34 cellular contexts compared by ENCODE assay signal in genomic region chr13:109372666-109373065, GRCh38.
"Had no signal": no experiment of that assay in that cellular context is flagged by ENCODE, and none has a peak within 500 bp of the region (broad histone marks: within the 10 kb centered on the region; RNA-seq: fewer than 3 reads in every experiment).

No MANE protein-coding gene starts in this region.

- DNase-seq: activated B cell treated with CpG ODN at 0.5 μM for 24 hours; activated CD4-positive, alpha-beta memory T cell treated with anti-CD3 and anti-CD28 coated beads for 36 hours; activated CD4-positive, alpha-beta T cell treated with anti-CD3 and anti-CD28 coated beads for 4 hours; activated CD4-positive, alpha-beta T cell treated with anti-CD3 and anti-CD28 coated beads, Interleukin-2, amount 10 ng/mL, durations not matched to agents 24 days and 14 days; activated CD4-positive, alpha-beta T cell treated with anti-CD3 and anti-CD28 coated beads, Interleukin-2, amount 50 U/mL, for 1 hour; activated CD4-positive, alpha-beta T cell treated with anti-CD3 and anti-CD28 coated beads, Interleukin-2, amount 50 U/mL, for 4 hours; activated CD4-positive, CD25-positive, alpha-beta regulatory T cell treated with anti-CD3 and anti-CD28 coated beads, Interleukin-2, amount 50 U/mL, for 72 hours; activated CD8-positive, alpha-beta memory T cell treated with anti-CD3 and anti-CD28 coated beads, Interleukin-2, amount 50 U/mL, for 4 hours; activated CD8-positive, alpha-beta T cell treated with anti-CD3 and anti-CD28 coated beads for 36 hours; activated effector memory CD4-positive, alpha-beta T cell treated with Interleukin-2 at 50 U/mL for 16 hours; activated gamma-delta T cell; activated naive CD4-positive, alpha-beta T cell treated with anti-CD3 and anti-CD28 coated beads, Interleukin-2, amount 10 ng/mL, durations not matched to agents 7 days and 5 days; activated naive CD4-positive, alpha-beta T cell treated with Interleukin-2 at 50 U/mL for 16 hours; activated naive CD8-positive, alpha-beta T cell treated with anti-CD3 and anti-CD28 coated beads, Interleukin-2, amount 10 ng/mL, durations not matched to agents 7 days and 5 days; activated naive CD8-positive, alpha-beta T cell treated with anti-CD3 and anti-CD28 coated beads, Interleukin-2, amount 50 U/mL, for 24 hours; activated T-cell treated with anti-CD3 and anti-CD28 coated beads for 4 hours; activated T-cell treated with anti-CD3 and anti-CD28 coated beads, Interleukin-2, amount 50 U/mL, for 24 hours; activated T-cell treated with anti-CD3 and anti-CD28 coated beads, Interleukin-2, amount 50 U/mL, for 48 hours; amygdala; anterior cingulate cortex; caudate nucleus; cerebellar nuclear complex; T-helper 2 cell; T-helper 9 cell had no signal

- H3K9me3 ChIP-seq: ascending aorta had no signal

- H3K4me1 Mint-ChIP-seq: activated B cell treated with CpG ODN at 0.5 μM for 24 hours; activated CD4-positive, alpha-beta T cell treated with anti-CD3 and anti-CD28 coated beads, Interleukin-2, amount 10 ng/mL, durations not matched to agents 24 days and 14 days; activated naive CD4-positive, alpha-beta T cell treated with anti-CD3 and anti-CD28 coated beads, Interleukin-2, amount 10 ng/mL, durations not matched to agents 7 days and 5 days; activated naive CD4-positive, alpha-beta T cell treated with anti-CD3 and anti-CD28 coated beads, Interleukin-2, amount 50 U/mL, for 24 hours; activated naive CD8-positive, alpha-beta T cell treated with anti-CD3 and anti-CD28 coated beads, Interleukin-2, amount 10 ng/mL, durations not matched to agents 7 days and 5 days; activated naive CD8-positive, alpha-beta T cell treated with anti-CD3 and anti-CD28 coated beads, Interleukin-2, amount 50 U/mL, for 24 hours; central memory CD8-positive, alpha-beta T cell had no signal

- H3K36me3 Mint-ChIP-seq: activated CD4-positive, alpha-beta memory T cell treated with anti-CD3 and anti-CD28 coated beads for 36 hours; activated naive CD4-positive, alpha-beta T cell treated with anti-CD3 and anti-CD28 coated beads, Interleukin-2, amount 10 ng/mL, durations not matched to agents 7 days and 5 days; activated naive CD4-positive, alpha-beta T cell treated with anti-CD3 and anti-CD28 coated beads, Interleukin-2, amount 50 U/mL, for 24 hours; activated naive CD8-positive, alpha-beta T cell; activated naive CD8-positive, alpha-beta T cell treated with anti-CD3 and anti-CD28 coated beads, Interleukin-2, amount 10 ng/mL, durations not matched to agents 7 days and 5 days; brain had no signal

- H3K27me3 ChIP-seq: ascending aorta, cardiac muscle cell had no signal

- H3K4me3 ChIP-seq: ascending aorta, cardiac muscle cell had no signal

- ATAC-seq: activated CD8-positive, alpha-beta T cell treated with anti-CD3 and anti-CD28 coated beads for 36 hours; activated naive CD8-positive, alpha-beta T cell treated with anti-CD3 and anti-CD28 coated beads, Interleukin-2, amount 50 U/mL, for 24 hours had no signal

- H3K27me3 Mint-ChIP-seq: activated B cell treated with CpG ODN at 0.5 μM for 24 hours; activated CD4-positive, alpha-beta T cell treated with anti-CD3 and anti-CD28 coated beads, Interleukin-2, amount 10 ng/mL, durations not matched to agents 24 days and 14 days; activated CD8-positive, alpha-beta T cell treated with anti-CD3 and anti-CD28 coated beads for 36 hours; activated naive CD4-positive, alpha-beta T cell treated with anti-CD3 and anti-CD28 coated beads, Interleukin-2, amount 10 ng/mL, durations not matched to agents 7 days and 5 days; activated naive CD8-positive, alpha-beta T cell treated with anti-CD3 and anti-CD28 coated beads, Interleukin-2, amount 10 ng/mL, durations not matched to agents 7 days and 5 days; central memory CD8-positive, alpha-beta T cell had no signal

- H3K4me3 Mint-ChIP-seq: activated B cell treated with CpG ODN at 0.5 μM for 24 hours; activated CD4-positive, alpha-beta memory T cell treated with anti-CD3 and anti-CD28 coated beads for 36 hours; activated CD4-positive, alpha-beta T cell treated with anti-CD3 and anti-CD28 coated beads, Interleukin-2, amount 10 ng/mL, durations not matched to agents 24 days and 14 days; activated CD8-positive, alpha-beta T cell treated with anti-CD3 and anti-CD28 coated beads for 36 hours; activated naive CD4-positive, alpha-beta T cell treated with anti-CD3 and anti-CD28 coated beads, Interleukin-2, amount 10 ng/mL, durations not matched to agents 7 days and 5 days; activated naive CD4-positive, alpha-beta T cell treated with anti-CD3 and anti-CD28 coated beads, Interleukin-2, amount 50 U/mL, for 24 hours; activated naive CD8-positive, alpha-beta T cell; activated naive CD8-positive, alpha-beta T cell treated with anti-CD3 and anti-CD28 coated beads, Interleukin-2, amount 10 ng/mL, durations not matched to agents 7 days and 5 days; activated naive CD8-positive, alpha-beta T cell treated with anti-CD3 and anti-CD28 coated beads, Interleukin-2, amount 50 U/mL, for 24 hours; activated T-cell treated with anti-CD3 and anti-CD28 coated beads, Interleukin-2, amount 50 U/mL, for 24 hours; brain; central memory CD8-positive, alpha-beta T cell; T-helper 1 cell treated with Interleukin-12 subunit alpha and Interleukin-12 subunit beta and Interleukin-4 antibody, amounts not matched to agents 30 μg/mL and 1 μg/mL, for 36 hours; T-helper 2 cell treated with Interferon-gamma antibody and Interleukin-4, amounts not matched to agents 5 μg/mL and 100 μg/mL, for 36 hours had no signal

- H3K9me3 Mint-ChIP-seq: activated B cell treated with CpG ODN at 0.5 μM for 24 hours; activated CD4-positive, alpha-beta memory T cell treated with anti-CD3 and anti-CD28 coated beads for 36 hours; activated CD4-positive, alpha-beta T cell treated with anti-CD3 and anti-CD28 coated beads, Interleukin-2, amount 10 ng/mL, durations not matched to agents 24 days and 14 days; activated CD8-positive, alpha-beta T cell treated with anti-CD3 and anti-CD28 coated beads for 36 hours; activated naive CD4-positive, alpha-beta T cell treated with anti-CD3 and anti-CD28 coated beads, Interleukin-2, amount 10 ng/mL, durations not matched to agents 7 days and 5 days; activated naive CD4-positive, alpha-beta T cell treated with anti-CD3 and anti-CD28 coated beads, Interleukin-2, amount 50 U/mL, for 24 hours; activated naive CD8-positive, alpha-beta T cell treated with anti-CD3 and anti-CD28 coated beads, Interleukin-2, amount 10 ng/mL, durations not matched to agents 7 days and 5 days; activated naive CD8-positive, alpha-beta T cell treated with anti-CD3 and anti-CD28 coated beads, Interleukin-2, amount 50 U/mL, for 24 hours; activated T-cell treated with anti-CD3 and anti-CD28 coated beads, Interleukin-2, amount 50 U/mL, for 24 hours; activated T-helper 2 cell treated with anti-CD3 and anti-CD28 coated beads, Interferon-gamma antibody, Interleukin-2, Interleukin-4, amounts not matched to agents 10 μg/mL and 5 μg/mL and 100 μg/mL, durations not matched to agents 14 hours and 24 hours and 36 hours; T-helper 1 cell treated with Interleukin-12 subunit alpha and Interleukin-12 subunit beta and Interleukin-4 antibody, amounts not matched to agents 30 μg/mL and 1 μg/mL, for 36 hours; T-helper 2 cell treated with Interferon-gamma antibody and Interleukin-4, amounts not matched to agents 5 μg/mL and 100 μg/mL, for 36 hours had no signal

- H3K27ac Mint-ChIP-seq: activated B cell treated with CpG ODN at 0.5 μM for 24 hours; activated CD4-positive, alpha-beta memory T cell treated with anti-CD3 and anti-CD28 coated beads for 36 hours; activated CD4-positive, alpha-beta T cell treated with anti-CD3 and anti-CD28 coated beads, Interleukin-2, amount 10 ng/mL, durations not matched to agents 24 days and 14 days; activated CD8-positive, alpha-beta T cell treated with anti-CD3 and anti-CD28 coated beads for 36 hours; activated naive CD4-positive, alpha-beta T cell treated with anti-CD3 and anti-CD28 coated beads, Interleukin-2, amount 10 ng/mL, durations not matched to agents 7 days and 5 days; activated naive CD4-positive, alpha-beta T cell treated with anti-CD3 and anti-CD28 coated beads, Interleukin-2, amount 50 U/mL, for 24 hours; activated naive CD8-positive, alpha-beta T cell; activated naive CD8-positive, alpha-beta T cell treated with anti-CD3 and anti-CD28 coated beads, Interleukin-2, amount 10 ng/mL, durations not matched to agents 7 days and 5 days; activated naive CD8-positive, alpha-beta T cell treated with anti-CD3 and anti-CD28 coated beads, Interleukin-2, amount 50 U/mL, for 24 hours; activated T-cell treated with anti-CD3 and anti-CD28 coated beads, Interleukin-2, amount 50 U/mL, for 24 hours; activated T-helper 2 cell treated with anti-CD3 and anti-CD28 coated beads, Interferon-gamma antibody, Interleukin-2, Interleukin-4, amounts not matched to agents 10 μg/mL and 5 μg/mL and 100 μg/mL, durations not matched to agents 14 hours and 24 hours and 36 hours; T-helper 1 cell treated with Interleukin-12 subunit alpha and Interleukin-12 subunit beta and Interleukin-4 antibody, amounts not matched to agents 30 μg/mL and 1 μg/mL, for 36 hours; T-helper 2 cell treated with Interferon-gamma antibody and Interleukin-4, amounts not matched to agents 5 μg/mL and 100 μg/mL, for 36 hours had no signal

- H3K27ac ChIP-seq: ascending aorta, cardiac muscle cell, VCaP had no signal

- H3K36me3 ChIP-seq: ascending aorta, cardiac muscle cell had no signal
